In genomic region chr7:102396710-102397019, GRCh38 we compare ENCODE assay signal across 9 cellular contexts. TPM values are rescaled to one million over a fixed set of nuclear protein-coding genes. Genes with fewer than 3 reads are reported as not detected.
DNase-seq lines count a peak whose midpoint lies in the region; ATAC-seq, FAIRE-seq and TF ChIP-seq lines count a peak whose summit lies in the region.
"Had no signal": no experiment of that assay in that cellular context is flagged by ENCODE, and none has a peak within 500 bp of the region (broad histone marks: within the 10 kb centered on the region; RNA-seq: fewer than 3 reads in every experiment).

No MANE protein-coding gene starts in this region.

- H3K27ac Mint-ChIP-seq in activated naive CD4-positive, alpha-beta T cell treated with anti-CD3 and anti-CD28 coated beads for 36 hours: peak overlapping the region; percentile 88

- in situ Hi-C loops in GM12878 (cut with MboI): no loop called here

- H3K27ac ChIP-seq in GM12878 (ENCODE audit: control insufficient read depth, insufficient read depth) (peak overlapping the region; percentile 88), right lobe of liver (peak overlapping the region; percentile 71 to 73 (median 71)), urinary bladder (ENCODE audit: low read depth) (peak overlapping the region; percentile 85)

- H3K36me3 ChIP-seq in GM12878 (ENCODE audit: control insufficient read depth in 2 of 2, insufficient read depth in 2 of 2, low read length in 1 of 2) (peaks cover 3 to 31% of the 10 kb centered on the region in 2 experiments), right lobe of liver (peaks cover 0 to 26% (median 6%) of the 10 kb centered on the region in 4 donors), urinary bladder (ENCODE audit: insufficient read depth) (no peaks in the 10 kb centered on the region)

- TSS peak; percentile 58 for BruUV-seq in GM12878 (replicated peaks; lab: Mats Ljungman, UMichigan)

- RAD21 ChIA-PET in GM12878 (lab: Charles Lee; ENCODE audit: unreplicated experiment): interaction anchor here (0.6 to 5.2 kb wide), 9 partner anchors 11 to 1236 kb away, joined by 3 to 24 read pairs (median 5); no protein-coding TSS in a partner anchor

- H3K9ac ChIP-seq in GM12878 (ENCODE audit: control insufficient read depth, insufficient read depth, low read length): peak overlapping the region; percentile 96

- H3K4me1 Mint-ChIP-seq in activated naive CD4-positive, alpha-beta T cell treated with anti-CD3 and anti-CD28 coated beads for 36 hours (ENCODE audit: low read depth): peaks cover 19% of the 10 kb centered on the region

- H2AFZ ChIP-seq in GM12878 (ENCODE audit: control insufficient read depth, low read depth, low read length): peak overlapping the region; percentile 37

- ATAC-seq in GM12878: peak; percentile 1; the same call in 2 of the 3 replicates
- ATAC-seq in right lobe of liver: peak; percentile 2 to 10 (median 6)

- intact Hi-C loops in activated naive CD4-positive, alpha-beta T cell treated with anti-CD3 and anti-CD28 coated beads for 36 hours (cut with micrococcal nuclease): loop anchor here (1.0 to 2.0 kb wide), 5 partner anchors 30 to 112 kb away; partner anchors contain the start of genes ALKBH4 and LRWD1
- intact Hi-C loops in GM12878 (cut with micrococcal nuclease; ENCODE audit: unreplicated experiment): loop anchor here (10.0 kb wide), 1 partner anchor 852 kb away; no protein-coding TSS in a partner anchor
- intact Hi-C loops in right lobe of liver (cut with DNase I): no loop called here

- POLR2A ChIA-PET in GM12878 (lab: Charles Lee): interaction anchor here (0.6 to 1.8 kb wide), 6 partner anchors 29 to 110 kb away, joined by 3 to 7 read pairs (median 4); partner anchors contain the start of gene SH2B2

- no peak for TF ChIP-seq RAD21 in GM12878 (IDR thresholded peaks at IDR 0.05; ENCODE audit: insufficient read depth, low read depth, low read length)

- H3K4me2 ChIP-seq in GM12878 (ENCODE audit: control insufficient read depth, insufficient read depth): peak overlapping the region; percentile 91

- H3K4me1 ChIP-seq in GM12878 (ENCODE audit: control insufficient read depth, insufficient read depth, low read length): peaks cover 11% of the 10 kb centered on the region
- peaks cover 0 to 11% (median 0%) of the 10 kb centered on the region in 4 donors for H3K4me1 ChIP-seq in right lobe of liver
- no peaks in the 10 kb centered on the region for H3K4me1 ChIP-seq in urinary bladder (ENCODE audit: insufficient read depth)

- CTCF ChIA-PET in activated naive CD4-positive, alpha-beta T cell treated with anti-CD3 and anti-CD28 coated beads for 36 hours (lab: Charles Lee): interaction anchor here (0.6 to 1.0 kb wide), 5 partner anchors 16 to 68 kb away, joined by 3 to 5 read pairs (median 3); partner anchors contain the start of genes ALKBH4 and LRWD1
- CTCF ChIA-PET in GM12878 (lab: Yijun Ruan, JAX): interaction anchor here (1.0 to 13.5 kb wide), 7 partner anchors 8 to 115 kb away, joined by 3 to 205 read pairs (median 6); no protein-coding TSS in a partner anchor

- H3K4me3 ChIP-seq in GM12878: peak overlapping the region; percentile 97
- H3K4me3 ChIP-seq in right lobe of liver: peak overlapping the region; percentile 85 to 96 (median 90)
- H3K4me3 ChIP-seq in urinary bladder (ENCODE audit: low read depth, low read length): peak overlapping the region; percentile 74

- H3K27me3 ChIP-seq in GM12878 (replicated peaks in 1 of 2; ENCODE audit: control insufficient read depth in 2 of 2, insufficient read depth in 2 of 2, low read length in 1 of 2): no peaks in the 10 kb centered on the region
- H3K27me3 ChIP-seq in right lobe of liver: no peaks in the 10 kb centered on the region

- no peaks in the 10 kb centered on the region for H4K20me1 ChIP-seq in GM12878 (ENCODE audit: control insufficient read depth, insufficient read depth)

- H3K9me3 ChIP-seq in GM12878 (replicated peaks; ENCODE audit: control insufficient read depth, insufficient read depth, low read length) (no peaks in the 10 kb centered on the region), right lobe of liver (no peaks in the 10 kb centered on the region)

- no peak for TF ChIP-seq EP300 in GM12878 (IDR thresholded peaks at IDR 0.05; ENCODE audit: borderline replicate concordance in 1 of 2, control insufficient read depth in 1 of 2, low read depth in 2 of 2, low read length in 2 of 2)

- H3K27me3 Mint-ChIP-seq in activated naive CD4-positive, alpha-beta T cell treated with anti-CD3 and anti-CD28 coated beads for 36 hours (ENCODE audit: low read depth): no peaks in the 10 kb centered on the region

- FAIRE-seq in GM12878 (lab: Jason Lieb, UNC): peak; percentile 54
- FAIRE-seq: colon had no signal

- H3K9me3 Mint-ChIP-seq in activated naive CD4-positive, alpha-beta T cell treated with anti-CD3 and anti-CD28 coated beads for 36 hours: no peaks in the 10 kb centered on the region

- H3K79me2 ChIP-seq in GM12878 (ENCODE audit: control insufficient read depth, insufficient read depth, low read length): peaks cover 13% of the 10 kb centered on the region

- H3K36me3 Mint-ChIP-seq in activated naive CD4-positive, alpha-beta T cell treated with anti-CD3 and anti-CD28 coated beads for 36 hours (ENCODE audit: low read depth): peaks cover 18% of the 10 kb centered on the region

- DNase-seq in activated naive CD4-positive, alpha-beta T cell treated with anti-CD3 and anti-CD28 coated beads for 36 hours: no peak
- no peak for DNase-seq in activated naive CD4-positive, alpha-beta T cell treated with Interleukin-2 at 50 U/mL for 16 hours
- DNase-seq in GM12878 (ENCODE audit: low read depth, low spot score) (no peak), right lobe of liver (no peak), NCI-H2196 (lab: John Stamatoyannopoulos, UW; ENCODE audit: unreplicated experiment) (no peak), glomerular visceral epithelial cell (ENCODE audit: extremely low spot score) (no peak), HuH-7 (ENCODE audit: low spot score) (no peak)

- H3K4me3 Mint-ChIP-seq in activated naive CD4-positive, alpha-beta T cell treated with anti-CD3 and anti-CD28 coated beads for 36 hours: peak overlapping the region; percentile 91

- TF ChIP-seq POLR2A in GM12878 (IDR thresholded peaks at IDR 0.05; ENCODE audit: low read depth, low read length): no peak
- no peak for TF ChIP-seq POLR2A in right lobe of liver (IDR thresholded peaks at IDR 0.05)

- TF ChIP-seq CTCF in GM12878 (IDR thresholded peaks at IDR 0.05 in 2 of 3, conservative IDR thresholded peaks at IDR 0.05 in 1 of 3; ENCODE audit: control insufficient read depth in 2 of 3, extremely low read depth in 1 of 3, insufficient read depth in 1 of 3, low read depth in 3 of 3, low read length in 3 of 3) (no peak), right lobe of liver (IDR thresholded peaks at IDR 0.05) (no peak)

- SMC1A ChIA-PET in GM12878 (lab: Charles Lee; ENCODE audit: uncharacterized antibody, unreplicated experiment): interaction anchor here (1.0 to 2.3 kb wide), 9 partner anchors 8 to 117 kb away, joined by 3 to 9 read pairs (median 5); partner anchors contain the start of gene ORAI2

- 1% methylated on average over 12 of the region's 12 CpGs for WGBS in GM12878 (ENCODE audit: insufficient coverage, insufficient replicate concordance, low lambda C conversion rate, missing lambda C conversion rate)
- whole genome bisulfite sequencing in right lobe of liver (ENCODE audit: insufficient coverage, low coverage, low lambda C conversion rate, missing lambda C conversion rate): under 1% methylated on average over 12 of the region's 12 CpGs
- under 1% methylated on average over 12 of the region's 12 CpGs for WGBS in urinary bladder

RNA-seq across cellular contexts. Expression of gene PRKRIP1, which starts 0.5 kb away (rescaled TPM):
- 10 to 100 TPM; 17.8 to 18.5 TPM for total RNA-seq in activated naive CD4-positive, alpha-beta T cell treated with anti-CD3 and anti-CD28 coated beads for 36 hours
- 90.6 and 113 TPM in 2 replicates for total RNA-seq in GM12878 (2013; cell fraction: nucleolus; rRNA removed)
- total RNA-seq in GM12878 (2014; rRNA removed) (26.4 and 27.8 TPM in 2 replicates), GM12878 (2014; rRNA removed; fragmentation: Illumina TruSeq; extraction: Trizol) (21.0 and 21.2 TPM in 2 replicates), GM12878 (2021) (25.1 and 32.4 TPM in 2 replicates), right lobe of liver (1 to 10 TPM; 6.1 to 9.8 (median 8.9) TPM), urinary bladder (15.2 TPM)
- polyA plus RNA-seq in GM12878 (2011; ENCODE audit: low read depth): 31.0 TPM
- polyA plus RNA-seq in GM12878 (2011; rRNA removed) (21.3 and 23.3 TPM in 2 replicates), GM12878 (2014; fragmentation: Illumina TruSeq; extraction: Trizol) (12.7 and 17.7 TPM in 2 replicates), GM12878 (2014; fragmentation: Nextera tagmentation; extraction: Ambion mirVana) (10 to 100 TPM; 17.0 to 18.3 TPM), GM12878 (2014; rRNA removed) (38.3 and 43.9 TPM in 2 replicates), GM12878 (2016; fragmentation: Nextera tagmentation; extraction: Ambion mirVana) (10 to 100 TPM; 31.6 to 38.4 TPM), urinary bladder (23.8 TPM)
- 24.1 and 34.0 TPM in 2 replicates for polyA plus RNA-seq in GM12878 (2011; cell fraction: cytosol; rRNA removed)
- 80.6 and 93.3 TPM in 2 replicates for polyA plus RNA-seq in GM12878 (2011; cell fraction: nucleus; rRNA removed)
- polyA plus RNA-seq in GM12878 (2012): 30.8 and 40.1 TPM in 2 replicates
- polyA minus RNA-seq in GM12878 (2011; rRNA and poly(A)+ RNA removed): 6.1 and 11.8 TPM in 2 replicates
- 5.9 and 7.0 TPM in 2 replicates for polyA minus RNA-seq in GM12878 (2011; cell fraction: cytosol; rRNA and poly(A)+ RNA removed)
- polyA minus RNA-seq in GM12878 (2011; cell fraction: nucleus; rRNA and poly(A)+ RNA removed): 16.8 and 30.2 TPM in 2 replicates

RNA-seq across cellular contexts. Expression of gene ORAI2, which starts 36.7 kb away (rescaled TPM):
- 10 to 100 TPM; 15.4 to 16.4 TPM for total RNA-seq in activated naive CD4-positive, alpha-beta T cell treated with anti-CD3 and anti-CD28 coated beads for 36 hours
- total RNA-seq in GM12878 (2013; cell fraction: nucleolus; rRNA removed): 58.5 and 75.7 TPM in 2 replicates
- total RNA-seq in GM12878 (2014; rRNA removed) (47.4 and 57.8 TPM in 2 replicates), GM12878 (2014; rRNA removed; fragmentation: Illumina TruSeq; extraction: Trizol) (18.8 and 19.7 TPM in 2 replicates), GM12878 (2021) (76.0 and 76.2 TPM in 2 replicates), right lobe of liver (1 to 10 TPM; 1.2 to 4.2 (median 2.6) TPM), urinary bladder (11.5 TPM)
- 13.3 TPM for polyA plus RNA-seq in GM12878 (2011; ENCODE audit: low read depth)
- polyA plus RNA-seq in GM12878 (2011; rRNA removed) (19.8 and 35.9 TPM in 2 replicates), GM12878 (2014; fragmentation: Illumina TruSeq; extraction: Trizol) (6.7 and 18.0 TPM in 2 replicates), GM12878 (2014; fragmentation: Nextera tagmentation; extraction: Ambion mirVana) (1 to 10 TPM; 5.8 to 8.0 TPM), GM12878 (2014; rRNA removed) (72.6 and 75.6 TPM in 2 replicates), GM12878 (2016; fragmentation: Nextera tagmentation; extraction: Ambion mirVana) (100 to 1,000 TPM in 1 of 2 experiments, 10 to 100 TPM in 1; 85.0 to 111 TPM), urinary bladder (13.1 TPM)
- polyA plus RNA-seq in GM12878 (2011; cell fraction: cytosol; rRNA removed): 93.9 and 138 TPM in 2 replicates
- 24.8 and 48.1 TPM in 2 replicates for polyA plus RNA-seq in GM12878 (2011; cell fraction: nucleus; rRNA removed)
- 39.8 and 46.0 TPM in 2 replicates for polyA plus RNA-seq in GM12878 (2012)
- polyA minus RNA-seq in GM12878 (2011; rRNA and poly(A)+ RNA removed): 68.1 and 120 TPM in 2 replicates
- polyA minus RNA-seq in GM12878 (2011; cell fraction: cytosol; rRNA and poly(A)+ RNA removed): 36.6 and 53.6 TPM in 2 replicates
- polyA minus RNA-seq in GM12878 (2011; cell fraction: nucleus; rRNA and poly(A)+ RNA removed): 9.7 and 27.0 TPM in 2 replicates

RNA-seq across cellular contexts. Expression of gene SPDYE6, which starts 40.4 kb away (rescaled TPM):
- total RNA-seq in activated naive CD4-positive, alpha-beta T cell treated with anti-CD3 and anti-CD28 coated beads for 36 hours: not detected
- not detected in 2 replicates for total RNA-seq in GM12878 (2013; cell fraction: nucleolus; rRNA removed)
- total RNA-seq in GM12878 (2014; rRNA removed) (not detected in 2 replicates), GM12878 (2014; rRNA removed; fragmentation: Illumina TruSeq; extraction: Trizol) (not detected in 2 replicates), GM12878 (2021) (not detected in 2 replicates), right lobe of liver (not detected), urinary bladder (not detected)
- 1.0 TPM for polyA plus RNA-seq in GM12878 (2011; ENCODE audit: low read depth)
- polyA plus RNA-seq in GM12878 (2011; rRNA removed) (not detected in 2 replicates), GM12878 (2014; fragmentation: Illumina TruSeq; extraction: Trizol) (not detected in 2 replicates), GM12878 (2014; fragmentation: Nextera tagmentation; extraction: Ambion mirVana) (under 1 TPM; 0.05 to 0.40 TPM), GM12878 (2014; rRNA removed) (not detected in 2 replicates), GM12878 (2016; fragmentation: Nextera tagmentation; extraction: Ambion mirVana) (1 to 10 TPM; 1.6 to 2.3 TPM), urinary bladder (not detected)
- polyA plus RNA-seq in GM12878 (2011; cell fraction: cytosol; rRNA removed): not detected in 2 replicates
- not detected in 2 replicates for polyA plus RNA-seq in GM12878 (2011; cell fraction: nucleus; rRNA removed)
- 2.1 and 2.8 TPM in 2 replicates for polyA plus RNA-seq in GM12878 (2012)
- polyA minus RNA-seq in GM12878 (2011; rRNA and poly(A)+ RNA removed): 0.21 TPM in 1 of 2 replicates, not detected in the other
- not detected in 2 replicates for polyA minus RNA-seq in GM12878 (2011; cell fraction: cytosol; rRNA and poly(A)+ RNA removed)
- 0.19 TPM in 1 of 2 replicates, not detected in the other for polyA minus RNA-seq in GM12878 (2011; cell fraction: nucleus; rRNA and poly(A)+ RNA removed)

Comparison
In these comparisons a context has a peak if more than half of its experiments do, and no peak if none do; other contexts are left out.
1. intact Hi-C loops: an anchor here in activated naive CD4-positive, alpha-beta T cell treated with anti-CD3 and anti-CD28 coated beads for 36 hours (1.0 to 2.0 kb wide) and GM12878 (10.0 kb wide); none called in right lobe of liver.